In the genomic region with DNA sequence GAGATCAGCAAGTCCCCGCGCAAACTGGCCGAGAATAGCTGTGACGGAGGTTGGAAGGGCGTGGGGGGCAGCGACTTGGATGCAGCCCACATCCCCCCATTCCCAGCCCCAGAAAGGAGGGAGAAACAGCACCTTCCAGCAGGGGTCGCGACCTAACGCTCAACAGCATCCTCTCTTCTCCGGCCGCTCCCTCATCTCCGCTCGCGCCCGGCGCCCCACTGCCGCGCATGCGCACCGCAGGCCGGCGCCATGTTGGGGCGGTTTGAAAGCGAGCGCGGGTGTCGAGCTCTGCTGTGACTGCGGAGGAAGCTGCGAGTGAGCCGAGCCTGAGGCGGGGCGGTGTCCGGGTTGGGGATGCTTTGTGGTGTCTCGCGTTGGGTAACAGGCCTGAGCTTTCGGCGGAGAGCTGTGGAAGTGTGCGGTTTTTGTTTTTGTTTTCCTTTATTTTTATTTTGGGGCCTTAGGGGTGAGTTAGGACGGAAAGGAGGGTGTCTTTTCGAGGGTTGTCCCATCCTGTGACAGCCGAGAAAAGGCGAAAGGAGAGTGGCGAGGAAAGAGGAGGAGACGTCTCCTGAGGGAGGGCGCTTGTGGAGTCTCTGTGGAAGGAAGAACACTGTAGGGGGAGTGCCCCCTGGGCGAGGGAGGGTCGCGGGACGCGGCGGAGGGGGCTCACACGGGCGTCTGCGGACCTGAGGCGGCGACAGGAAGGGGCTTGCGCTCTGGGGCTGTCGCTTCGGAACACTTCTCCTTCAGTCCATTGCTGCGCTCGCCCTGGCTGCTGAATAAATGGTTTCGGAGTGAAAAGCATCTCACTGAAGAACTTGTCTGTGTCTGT, we compare ENCODE assay signal across 9 cellular contexts. TPM values are rescaled to one million over a fixed set of nuclear protein-coding genes. Genes with fewer than 3 reads are reported as not detected.
DNase-seq lines count a peak whose midpoint lies in the region; ATAC-seq and TF ChIP-seq lines count a peak whose summit lies in the region.
"Had no signal": no experiment of that assay in that cellular context is flagged by ENCODE, and none has a peak within 500 bp of the region (broad histone marks: within the 10 kb centered on the region; RNA-seq: fewer than 3 reads in every experiment).

A gene (plus strand): TSS at position 247 of the 835 bp plus-strand sequence. CDS start 2,667 bp downstream, outside the sequence.
A gene with protein sequence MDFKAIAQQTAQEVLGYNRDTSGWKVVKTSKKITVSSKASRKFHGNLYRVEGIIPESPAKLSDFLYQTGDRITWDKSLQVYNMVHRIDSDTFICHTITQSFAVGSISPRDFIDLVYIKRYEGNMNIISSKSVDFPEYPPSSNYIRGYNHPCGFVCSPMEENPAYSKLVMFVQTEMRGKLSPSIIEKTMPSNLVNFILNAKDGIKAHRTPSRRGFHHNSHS (minus strand): TSS at position 199 of the 835 bp plus-strand sequence. CDS start 3,285 bp downstream, outside the sequence.

- ATAC-seq in HG03432 (IDR thresholded peaks at IDR 0.05; ENCODE audit: unreplicated experiment) = peak; percentile 96
- ATAC-seq in left colon = peak; percentile 99

- peak; percentile 52 for DNase-seq in BJ (ENCODE audit: low read depth)
- DNase-seq in NCI-H446 treated with DMSO at 0.1 percent for 48 hours (lab: John Stamatoyannopoulos, UW) = peak; percentile 72
- peak; percentile 85 for DNase-seq in activated CD4-positive, alpha-beta T cell treated with anti-CD3 and anti-CD28 coated beads for 1 hour
- DNase-seq in choroid plexus epithelial cell (ENCODE audit: low read depth) = peak; percentile 90
- DNase-seq in left colon = peak; percentile 87 to 90
- peak; percentile 79 to 81 for DNase-seq in stimulated activated CD4-positive, alpha-beta T cell treated with anti-CD3 and anti-CD28 coated beads, Interleukin-1b, Interleukin-23, amount 100 ng/mL, for 4 hours (ENCODE audit: low read depth in 2 of 2)

- peak; percentile 88 for TF ChIP-seq POLR2A in GM19193 (IDR thresholded peaks at IDR 0.05; ENCODE audit: extremely low read depth, insufficient read depth, insufficient read length)

- peak; percentile 53 for TF ChIP-seq CTCF in BJ (IDR thresholded peaks at IDR 0.05; ENCODE audit: insufficient read depth, low read depth, low read length)
- TF ChIP-seq CTCF in choroid plexus epithelial cell (conservative IDR thresholded peaks at IDR 0.05; ENCODE audit: low read depth, low read length) = no peak

- POLR2A ChIA-PET in BJ (lab: Charles Lee) = interaction anchor here (0.5 kb wide), 1 partner anchor 13 kb away, joined by 3 read pairs; no protein-coding TSS in a partner anchor

- H3K27me3 ChIP-seq in BJ (ENCODE audit: control insufficient read depth, insufficient read depth, low read length) = no peaks in the 10 kb centered on the region

- CTCF ChIA-PET in BJ (lab: Yijun Ruan, JAX) = interaction anchor here (0.9 to 1.6 kb wide), 9 partner anchors 13 to 314 kb away, joined by 3 to 5 read pairs (median 3); no protein-coding TSS in a partner anchor

- no peaks in the 10 kb centered on the region for H3K36me3 ChIP-seq in BJ (ENCODE audit: control insufficient read depth, insufficient read depth, low read length)

- H3K4me3 ChIP-seq in BJ (ENCODE audit: low read depth, low read length) (peak within 1 kb of the TSS; percentile 80), choroid plexus epithelial cell (ENCODE audit: low read depth, low read length) (peak within 1 kb of the TSS; percentile 68)

- intact Hi-C loops in left colon (cut with DNase I, micrococcal nuclease) = no loop called here

RNA-seq across cellular contexts. Expression of the first gene that starts in this region (rescaled TPM):
- polyA plus RNA-seq in BJ (2011; rRNA removed) = 1.1 and 2.2 TPM in 2 replicates
- 0.76 and 1.2 TPM in 2 replicates for polyA minus RNA-seq in BJ (2011; rRNA and poly(A)+ RNA removed)
- total RNA-seq in left colon = 1 to 10 TPM; 2.4 to 3.4 TPM

RNA-seq across cellular contexts. Expression of the second gene that starts in this region (rescaled TPM):
- not detected in 2 replicates for polyA plus RNA-seq in BJ (2011; rRNA removed)
- not detected in 2 replicates for polyA minus RNA-seq in BJ (2011; rRNA and poly(A)+ RNA removed)
- total RNA-seq in left colon = not detected
- total RNA-seq: glomerular endothelial cell had no signal

Comparison
In these comparisons a context has a peak if more than half of its experiments do, and no peak if none do; other contexts are left out.
1. Peak in every context shown above with its lines: DNase-seq, ATAC-seq and H3K4me3 ChIP-seq.